ENCODE assay signal across 18 cellular contexts in genomic region chr5:165138261-165138660, GRCh38.
DNase-seq lines count a peak whose midpoint lies in the region; ATAC-seq, FAIRE-seq and TF ChIP-seq lines count a peak whose summit lies in the region.
"Had no signal": no experiment of that assay in that cellular context is flagged by ENCODE, and none has a peak within 500 bp of the region (broad histone marks: within the 10 kb centered on the region; RNA-seq: fewer than 3 reads in every experiment).

No MANE protein-coding gene starts in this region.

- H3K4me3 ChIP-seq in WERI-Rb-1 (ENCODE audit: low read depth, low read length) (0 out of 2 replicates have a peak overlapping the region, but pooled peaks have one; percentile 12), small intestine (ENCODE audit: low read depth in 1 of 2, low read length in 2 of 2) (no peak overlapping the region)
- H3K4me3 ChIP-seq: SJSA1 had no signal

- H3K4me1 ChIP-seq in small intestine (ENCODE audit: control insufficient read depth in 2 of 2, insufficient read depth in 1 of 2, low read depth in 1 of 2, low read length in 1 of 2) = no peaks in the 10 kb centered on the region
- H3K4me1 ChIP-seq: SJSA1 had no signal

- ATAC-seq in omental fat pad (ENCODE audit: low FRiP score) (peak; percentile 44), GM21423 (IDR thresholded peaks at IDR 0.05; ENCODE audit: unreplicated experiment) (no peak)
- ATAC-seq: CD8-positive, alpha-beta T cell; PC-3 had no signal

- no peaks in the 10 kb centered on the region for H3K27me3 ChIP-seq in WERI-Rb-1 (ENCODE audit: insufficient read depth, low read depth, severe bottlenecking)
- H3K27me3 ChIP-seq in small intestine (ENCODE audit: control insufficient read depth in 2 of 2, insufficient read depth in 2 of 2, low read length in 2 of 2) = no peaks in the 10 kb centered on the region
- H3K27me3 ChIP-seq: SJSA1 had no signal

- no peak for FAIRE-seq in small intestine (lab: Jason Lieb, UNC)

- DNase-seq in HCEC 1CT (peak; percentile 8), WERI-Rb-1 (no peak), fibroblast of gingiva (ENCODE audit: low read depth) (peak; percentile 30), omental fat pad (ENCODE audit: low spot score) (no peak), GF-D8 (lab: John Stamatoyannopoulos, UW) (no peak), small intestine (no peak), inferior parietal cortex (ENCODE audit: extremely low spot score) (no peak)
- DNase-seq: CD8-positive, alpha-beta T cell; DMS 273 treated with DMSO at 0.1 percent for 48 hours; H7; MV-4-11; NCI-H1417 treated with DMSO at 0.1 percent for 48 hours; NCI-H2029; NCI-H524 treated with DMSO at 0.1 percent for 48 hours; NK-92 treated with Interleukin-12 subunit alpha and Interleukin-12 subunit beta, amount 100 ng/mL, for 24 hours; PC-3 had no signal

- no peaks in the 10 kb centered on the region for H3K36me3 ChIP-seq in WERI-Rb-1
- no peaks in the 10 kb centered on the region for H3K36me3 ChIP-seq in small intestine (ENCODE audit: control insufficient read depth in 2 of 2, insufficient read depth in 2 of 2, low read length in 2 of 2)
- H3K36me3 ChIP-seq: SJSA1 had no signal

- TF ChIP-seq CTCF in WERI-Rb-1 (IDR thresholded peaks at IDR 0.05; ENCODE audit: low read depth, low read length) = no peak
- TF ChIP-seq CTCF in omental fat pad (IDR thresholded peaks at IDR 0.05) = no peak

- H3K9me3 ChIP-seq in WERI-Rb-1 (ENCODE audit: severe bottlenecking) (no peaks in the 10 kb centered on the region), small intestine (ENCODE audit: control insufficient read depth, low read depth) (no peaks in the 10 kb centered on the region)

- H3K27ac ChIP-seq in WERI-Rb-1 (peak overlapping the region; percentile 5; the same call in 1 of the 2 replicates), small intestine (ENCODE audit: low read depth in 1 of 2, low read length in 1 of 2) (no peak overlapping the region)
- H3K27ac ChIP-seq: SJSA1 had no signal

- WGBS in small intestine, 3 donors = 44 to 54% (median 49%) methylated on average over 6 of the region's 6 CpGs

Comparison
In these comparisons a context has a peak if more than half of its experiments do, and no peak if none do; other contexts are left out.
1. DNase-seq: peak in HCEC 1CT (single experiment) and fibroblast of gingiva (single experiment); none in WERI-Rb-1 (single experiment), omental fat pad (single experiment), GF-D8 (single experiment), small intestine (single experiment) and inferior parietal cortex (single experiment).